Comparison of ENCODE assay signal across 13 cellular contexts in the genomic region with DNA sequence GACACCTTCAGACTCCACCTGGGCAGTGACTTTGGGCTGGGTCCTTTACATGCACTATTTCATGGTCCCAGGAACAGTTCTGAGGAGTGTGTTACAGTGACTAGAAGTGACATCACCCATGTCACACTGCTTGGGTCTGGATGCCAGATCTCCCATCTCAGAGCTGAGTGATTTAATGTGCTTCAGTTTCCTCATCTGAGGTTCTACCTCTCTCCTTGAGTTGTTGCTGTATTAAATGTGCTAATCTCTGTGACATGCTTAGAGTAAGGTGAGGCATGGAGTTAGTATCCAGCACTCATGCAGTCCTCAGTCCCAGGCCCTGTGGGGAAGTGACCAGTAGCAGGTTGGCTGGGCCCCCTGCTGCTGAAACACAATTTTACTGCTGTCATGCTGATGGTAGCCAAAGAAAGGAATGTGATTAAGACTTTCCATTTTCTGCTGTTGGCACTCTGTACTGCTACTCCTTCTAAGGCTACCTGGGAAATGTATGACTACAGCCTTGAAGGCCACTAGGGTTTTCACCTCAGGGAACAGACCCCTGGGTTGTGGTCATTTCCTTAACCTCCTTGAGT.
DNase-seq lines count a peak whose midpoint lies in the region; ATAC-seq and TF ChIP-seq lines count a peak whose summit lies in the region.
"Had no signal": no experiment of that assay in that cellular context is flagged by ENCODE, and none has a peak within 500 bp of the region (broad histone marks: within the 10 kb centered on the region; RNA-seq: fewer than 3 reads in every experiment).

No MANE protein-coding gene starts in this region.

- no peaks in the 10 kb centered on the region for H3K36me3 Mint-ChIP-seq in activated CD4-positive, alpha-beta memory T cell treated with anti-CD3 and anti-CD28 coated beads, Interleukin-2, amount 10 ng/mL, durations not matched to agents 7 days and 5 days (ENCODE audit: low read depth)
- peaks cover 4% of the 10 kb centered on the region for H3K36me3 Mint-ChIP-seq in stimulated activated naive CD8-positive, alpha-beta T cell treated with anti-CD3 and anti-CD28 coated beads, Interleukin-15, Interleukin-2, amounts not matched to agents 100 ng/mL and 50 ng/mL, for 24 hours (ENCODE audit: low read depth)

- H3K4me1 Mint-ChIP-seq in activated CD4-positive, alpha-beta memory T cell treated with anti-CD3 and anti-CD28 coated beads, Interleukin-2, amount 10 ng/mL, durations not matched to agents 7 days and 5 days: peaks cover 16% of the 10 kb centered on the region
- peaks cover 59% of the 10 kb centered on the region for H3K4me1 Mint-ChIP-seq in stimulated activated naive CD8-positive, alpha-beta T cell treated with anti-CD3 and anti-CD28 coated beads, Interleukin-15, Interleukin-2, amounts not matched to agents 100 ng/mL and 50 ng/mL, for 24 hours (ENCODE audit: low read depth)

- peaks cover 28% of the 10 kb centered on the region for H3K4me1 ChIP-seq in cardiac muscle cell (ENCODE audit: low read depth)
- H3K4me1 ChIP-seq: BE2C, SJCRH30 had no signal

- no peaks in the 10 kb centered on the region for H3K9me3 ChIP-seq in cardiac muscle cell (ENCODE audit: low read depth)
- H3K9me3 ChIP-seq: BE2C, SJCRH30 had no signal

- no peak overlapping the region for H3K4me3 ChIP-seq in cardiac muscle cell
- H3K4me3 ChIP-seq: SJCRH30 had no signal

- CTCF ChIA-PET in activated CD4-positive, alpha-beta memory T cell treated with anti-CD3 and anti-CD28 coated beads, Interleukin-2, amount 10 ng/mL, durations not matched to agents 7 days and 5 days (lab: Charles Lee): no interaction called here

- intact Hi-C loops in left ventricle myocardium superior (cut with micrococcal nuclease): no loop called here

- ATAC-seq in left ventricle myocardium superior (no peak), HG02840 (IDR thresholded peaks at IDR 0.05; ENCODE audit: low FRiP score, unreplicated experiment) (peak; percentile 45), HG03439 (IDR thresholded peaks at IDR 0.05; ENCODE audit: unreplicated experiment) (no peak), left lobe of liver (no peak)

- no peaks in the 10 kb centered on the region for H3K27me3 Mint-ChIP-seq in activated CD4-positive, alpha-beta memory T cell treated with anti-CD3 and anti-CD28 coated beads, Interleukin-2, amount 10 ng/mL, durations not matched to agents 7 days and 5 days
- H3K27me3 Mint-ChIP-seq in stimulated activated naive CD8-positive, alpha-beta T cell treated with anti-CD3 and anti-CD28 coated beads, Interleukin-15, Interleukin-2, amounts not matched to agents 100 ng/mL and 50 ng/mL, for 24 hours: no peaks in the 10 kb centered on the region

- peak overlapping the region; percentile 71 for H3K27ac ChIP-seq in cardiac muscle cell
- H3K27ac ChIP-seq: HL-60, SJCRH30 had no signal

- DNase-seq in cardiac muscle cell (ENCODE audit: low read depth in 1 of 2, low spot score in 1 of 2): no peak
- no peak for DNase-seq in left ventricle myocardium superior
- no peak for DNase-seq in activated CD4-positive, alpha-beta memory T cell treated with anti-CD3 and anti-CD28 coated beads, Interleukin-2, amount 10 ng/mL, durations not matched to agents 7 days and 5 days
- no peak for DNase-seq in GM20000 (ENCODE audit: low spot score)
- no peak for DNase-seq in left lobe of liver (ENCODE audit: low spot score)
- DNase-seq: BE2C; effector CD4-positive, alpha-beta T cell; NCI-H187 treated with DMSO at 0.1 percent for 48 hours; SJCRH30 had no signal

- peaks cover 3% of the 10 kb centered on the region for H3K9me3 Mint-ChIP-seq in activated CD4-positive, alpha-beta memory T cell treated with anti-CD3 and anti-CD28 coated beads, Interleukin-2, amount 10 ng/mL, durations not matched to agents 7 days and 5 days
- H3K9me3 Mint-ChIP-seq in stimulated activated naive CD8-positive, alpha-beta T cell treated with anti-CD3 and anti-CD28 coated beads, Interleukin-15, Interleukin-2, amounts not matched to agents 100 ng/mL and 50 ng/mL, for 24 hours: peaks cover 8% of the 10 kb centered on the region

- no peak for TF ChIP-seq CTCF in cardiac muscle cell (IDR thresholded peaks at IDR 0.05; ENCODE audit: low read depth, low read length)
- TF ChIP-seq CTCF in GM20000 (IDR thresholded peaks at IDR 0.05; ENCODE audit: extremely low read depth, missing control alignments): no peak

- H3K27ac Mint-ChIP-seq in activated CD4-positive, alpha-beta memory T cell treated with anti-CD3 and anti-CD28 coated beads, Interleukin-2, amount 10 ng/mL, durations not matched to agents 7 days and 5 days: peak overlapping the region; percentile 61
- H3K27ac Mint-ChIP-seq in stimulated activated naive CD8-positive, alpha-beta T cell treated with anti-CD3 and anti-CD28 coated beads, Interleukin-15, Interleukin-2, amounts not matched to agents 100 ng/mL and 50 ng/mL, for 24 hours: peak overlapping the region; percentile 99

- no peak overlapping the region for H3K4me3 Mint-ChIP-seq in activated CD4-positive, alpha-beta memory T cell treated with anti-CD3 and anti-CD28 coated beads, Interleukin-2, amount 10 ng/mL, durations not matched to agents 7 days and 5 days
- peak overlapping the region; percentile 61 for H3K4me3 Mint-ChIP-seq in stimulated activated naive CD8-positive, alpha-beta T cell treated with anti-CD3 and anti-CD28 coated beads, Interleukin-15, Interleukin-2, amounts not matched to agents 100 ng/mL and 50 ng/mL, for 24 hours

- H3K36me3 ChIP-seq in cardiac muscle cell: no peaks in the 10 kb centered on the region
- H3K36me3 ChIP-seq: BE2C, SJCRH30 had no signal

- no peaks in the 10 kb centered on the region for H3K27me3 ChIP-seq in cardiac muscle cell
- H3K27me3 ChIP-seq: BE2C, SJCRH30 had no signal

- POLR2A ChIA-PET in activated CD4-positive, alpha-beta memory T cell treated with anti-CD3 and anti-CD28 coated beads, Interleukin-2, amount 10 ng/mL, durations not matched to agents 7 days and 5 days (lab: Charles Lee): no interaction called here
